Comparison of ENCODE assay signal across 8 cellular contexts in the genomic region with DNA sequence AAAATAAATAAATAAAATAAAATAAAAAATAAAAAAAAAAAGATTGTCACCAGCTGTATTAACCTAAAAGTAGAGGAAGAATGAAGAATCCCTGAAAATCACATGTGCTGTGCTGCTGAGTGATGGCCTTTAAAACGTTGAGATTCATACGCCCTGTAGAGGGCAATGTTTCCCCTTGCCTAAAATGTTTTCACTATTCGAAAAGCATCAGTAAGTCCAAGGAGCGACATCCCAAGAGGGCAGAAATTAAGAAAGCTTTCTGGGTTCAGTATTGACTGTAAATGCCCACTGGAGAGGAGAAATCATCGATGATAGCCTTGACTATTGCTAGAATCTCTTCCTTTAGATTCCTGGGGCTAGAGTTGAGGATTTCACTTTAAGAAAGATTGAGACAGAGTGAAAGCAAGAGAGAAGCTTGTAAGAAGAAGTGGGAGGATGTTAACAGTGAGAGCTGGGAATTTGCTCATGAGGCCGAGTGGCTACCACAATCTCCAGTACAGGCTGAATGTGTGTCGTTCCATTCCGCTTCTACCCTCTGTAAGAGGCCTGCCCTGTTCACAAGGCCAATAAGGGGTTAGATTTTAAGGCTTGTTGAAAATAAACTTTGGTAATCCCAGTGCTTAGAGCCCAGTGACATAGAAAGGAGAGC.
DNase-seq lines count a peak whose midpoint lies in the region; ATAC-seq, FAIRE-seq and TF ChIP-seq lines count a peak whose summit lies in the region.

No MANE protein-coding gene starts in this region.

- H3K9me3 ChIP-seq in endothelial cell of umbilical vein (replicated peaks; ENCODE audit: control insufficient read depth, insufficient read depth, low read length): no peaks in the 10 kb centered on the region

- no peak for TF ChIP-seq POLR2A in endothelial cell of umbilical vein (IDR thresholded peaks at IDR 0.05; ENCODE audit: low read depth, low read length)

- H3K79me2 ChIP-seq in endothelial cell of umbilical vein (ENCODE audit: control insufficient read depth, insufficient read depth, low read length): no peaks in the 10 kb centered on the region

- peak overlapping the region; percentile 89 for H2AFZ ChIP-seq in endothelial cell of umbilical vein (ENCODE audit: low read depth, low read length)

- H3K36me3 ChIP-seq in endothelial cell of umbilical vein (ENCODE audit: control insufficient read depth in 2 of 2, extremely low read depth in 1 of 2, insufficient read depth in 2 of 2, low read length in 2 of 2): no peaks in the 10 kb centered on the region

- peaks cover 23% of the 10 kb centered on the region for H3K4me1 ChIP-seq in endothelial cell of umbilical vein (ENCODE audit: control insufficient read depth, extremely low read depth, insufficient read depth, low read length)

- peak overlapping the region; percentile 21 for H3K9ac ChIP-seq in endothelial cell of umbilical vein (replicated peaks; ENCODE audit: extremely low read depth, insufficient read depth, low read length)

- no peak overlapping the region for H3K27ac ChIP-seq in endothelial cell of umbilical vein (ENCODE audit: insufficient read depth, low read depth, low read length)

- TF ChIP-seq CTCF in endothelial cell of umbilical vein (IDR thresholded peaks at IDR 0.05; ENCODE audit: extremely low read depth in 1 of 2, insufficient read depth in 1 of 2, low read depth in 1 of 2, low read length in 2 of 2): peak; percentile 51 to 59

- no peaks in the 10 kb centered on the region for H4K20me1 ChIP-seq in endothelial cell of umbilical vein (replicated peaks; ENCODE audit: control insufficient read depth, extremely low read depth, insufficient read depth, low read length)

- intact Hi-C loops in endothelial cell of umbilical vein (cut with micrococcal nuclease): loop anchor here (1.0 to 10.0 kb wide), 4 partner anchors 463 to 751 kb away; no protein-coding TSS in a partner anchor

- FAIRE-seq in endothelial cell of umbilical vein (lab: Jason Lieb, UNC): peak; percentile 73

- DNase-seq in DMS114 treated with DMSO at 0.1 percent for 48 hours (lab: John Stamatoyannopoulos, UW; ENCODE audit: unreplicated experiment) (peak; percentile 53), HPDE6-E6E7 (ENCODE audit: extremely low spot score) (peak; percentile 34), RKO (ENCODE audit: low spot score) (peak; percentile 71), endothelial cell of umbilical vein (ENCODE audit: low read depth, low spot score) (peak; percentile 82), mucosa of gallbladder (ENCODE audit: low spot score) (peak; percentile 53), GF-D8 (lab: John Stamatoyannopoulos, UW) (no peak)

- H3K9me1 ChIP-seq in endothelial cell of umbilical vein (replicated peaks; ENCODE audit: control insufficient read depth, extremely low read depth, insufficient read depth, low read length): no peaks in the 10 kb centered on the region

- no TSS peak for BruUV-seq in endothelial cell of umbilical vein (replicated peaks; lab: Mats Ljungman, UMichigan)

- dilution Hi-C loops in endothelial cell of umbilical vein (cut with MboI; ENCODE audit: extremely low pct_ligation_motif_present, low sequenced_read_pairs): no loop called here

- POLR2A ChIA-PET in endothelial cell of umbilical vein (lab: Charles Lee): no interaction called here

- CTCF ChIA-PET in endothelial cell of umbilical vein (lab: Charles Lee): interaction anchor here (0.6 to 2.4 kb wide), 50 partner anchors 8 to 1858 kb away, joined by 3 to 72 read pairs (median 4); partner anchors contain the start of genes ABCA5, ABCA6, ABCA8 and MAP2K6

- peak; percentile 50 for ATAC-seq in GM19438 (IDR thresholded peaks at IDR 0.05; ENCODE audit: low read depth, unreplicated experiment)
- no peak for ATAC-seq in GM19463 (IDR thresholded peaks at IDR 0.05; ENCODE audit: unreplicated experiment)

- H3K27me3 ChIP-seq in endothelial cell of umbilical vein (ENCODE audit: control insufficient read depth in 2 of 2, insufficient read depth in 2 of 2, low read length in 2 of 2): no peaks in the 10 kb centered on the region

- no peak overlapping the region for H3K4me3 ChIP-seq in endothelial cell of umbilical vein (replicated peaks in 1 of 3; ENCODE audit: insufficient read depth in 1 of 3, low read depth in 1 of 3, low read length in 3 of 3)

- H3K4me2 ChIP-seq in endothelial cell of umbilical vein (ENCODE audit: insufficient read depth, low read length): peak overlapping the region; percentile 47

TF ChIP-seq in endothelial cell of umbilical vein, 7 proteins besides CTCF, POLR2A, EP300 and RAD21:
- TF ChIP-seq POLR2AphosphoS5 (IDR thresholded peaks at IDR 0.05; ENCODE audit: insufficient read depth, low read depth, low read length): no peak
- no peak for TF ChIP-seq GATA2 (IDR thresholded peaks at IDR 0.05; ENCODE audit: insufficient read depth, insufficient read length, low read depth, low read length)
- TF ChIP-seq JUN (IDR thresholded peaks at IDR 0.05; ENCODE audit: borderline replicate concordance, insufficient read depth, insufficient read length, low read depth): no peak
- no peak for TF ChIP-seq MYC (IDR thresholded peaks at IDR 0.05; ENCODE audit: low read depth, low read length)
- TF ChIP-seq FOS (IDR thresholded peaks at IDR 0.05; ENCODE audit: borderline replicate concordance, insufficient read depth, low read length): no peak
- TF ChIP-seq MAX (IDR thresholded peaks at IDR 0.05; ENCODE audit: insufficient read depth, insufficient read length): no peak
- TF ChIP-seq EZH2 (IDR thresholded peaks at IDR 0.05; ENCODE audit: borderline replicate concordance, low read depth, low read length, severe bottlenecking): no peak
